Comparison of ENCODE assay signal across 18 cellular contexts in genomic region chr12:52277486-52278245, GRCh38. TPM values are rescaled to one million over a fixed set of nuclear protein-coding genes. Genes with fewer than 3 reads are reported as not detected.
DNase-seq lines count a peak whose midpoint lies in the region; ATAC-seq and TF ChIP-seq lines count a peak whose summit lies in the region.
"Had no signal": no experiment of that assay in that cellular context is flagged by ENCODE, and none has a peak within 500 bp of the region (broad histone marks: within the 10 kb centered on the region; RNA-seq: fewer than 3 reads in every experiment).

No MANE protein-coding gene starts in this region.

- H3K4me3 ChIP-seq in RWPE2 (ENCODE audit: severe bottlenecking), result no peak overlapping the region
- H3K4me3 ChIP-seq in vagina, result no peak overlapping the region
- no peak overlapping the region for H3K4me3 ChIP-seq in HAP-1

- peaks cover 33% of the 10 kb centered on the region for H3K4me1 ChIP-seq in RWPE2 (ENCODE audit: insufficient read depth, poor library complexity, severe bottlenecking)
- peaks cover 38% of the 10 kb centered on the region for H3K4me1 ChIP-seq in vagina
- peaks cover 20% of the 10 kb centered on the region for H3K4me1 ChIP-seq in HAP-1

- peak overlapping the region; percentile 99 for H3K27ac ChIP-seq in RWPE2 (ENCODE audit: poor library complexity, severe bottlenecking)
- no peak overlapping the region for H3K27ac ChIP-seq in vagina
- H3K27ac ChIP-seq: GM23248, KMS-11, neutrophil had no signal

- TF ChIP-seq POLR2A in vagina (IDR thresholded peaks at IDR 0.05), result no peak

- H3K36me3 ChIP-seq in RWPE2 (ENCODE audit: low read depth) (no peaks in the 10 kb centered on the region), vagina (no peaks in the 10 kb centered on the region), HAP-1 (replicated peaks) (no peaks in the 10 kb centered on the region)
- H3K36me3 ChIP-seq: neutrophil had no signal

- H3K9me3 ChIP-seq in RWPE2 (ENCODE audit: severe bottlenecking), result no peaks in the 10 kb centered on the region
- H3K9me3 ChIP-seq in vagina, result no peaks in the 10 kb centered on the region
- no peaks in the 10 kb centered on the region for H3K9me3 ChIP-seq in HAP-1
- H3K9me3 ChIP-seq: Caco-2, neutrophil had no signal

- H3K27me3 ChIP-seq in RWPE2 (ENCODE audit: insufficient read depth, poor library complexity, severe bottlenecking) (no peaks in the 10 kb centered on the region), vagina (no peaks in the 10 kb centered on the region), HAP-1 (ENCODE audit: low read depth) (no peaks in the 10 kb centered on the region)
- H3K27me3 ChIP-seq: foreskin keratinocyte had no signal

- H3K4me1 Mint-ChIP-seq in activated naive CD8-positive, alpha-beta T cell treated with anti-CD3 and anti-CD28 coated beads, Interleukin-2, amount 10 ng/mL, durations not matched to agents 7 days and 5 days, result peaks cover 5% of the 10 kb centered on the region
- peaks cover 3% of the 10 kb centered on the region for H3K4me1 Mint-ChIP-seq in activated naive CD8-positive, alpha-beta T cell treated with anti-CD3 and anti-CD28 coated beads for 36 hours

- DNase-seq in activated naive CD8-positive, alpha-beta T cell treated with anti-CD3 and anti-CD28 coated beads, Interleukin-2, amount 10 ng/mL, durations not matched to agents 7 days and 5 days, result no peak
- DNase-seq in activated naive CD8-positive, alpha-beta T cell treated with anti-CD3 and anti-CD28 coated beads for 36 hours, result no peak
- DNase-seq in RWPE2 (ENCODE audit: low spot score), result no peak
- DNase-seq in kidney tubule cell (ENCODE audit: low spot score), result peak; percentile 62
- DNase-seq in vagina (ENCODE audit: extremely low spot score in 2 of 2), result peak; percentile 74 to 85
- no peak for DNase-seq in HAP-1 (ENCODE audit: low spot score in 2 of 2)
- DNase-seq: Caco-2, caudate nucleus, foreskin keratinocyte, GM23248, NCI-H1694 had no signal

- peaks cover 40% of the 10 kb centered on the region for H3K27me3 Mint-ChIP-seq in activated naive CD8-positive, alpha-beta T cell treated with anti-CD3 and anti-CD28 coated beads, Interleukin-2, amount 10 ng/mL, durations not matched to agents 7 days and 5 days
- peaks cover 36% of the 10 kb centered on the region for H3K27me3 Mint-ChIP-seq in activated naive CD8-positive, alpha-beta T cell treated with anti-CD3 and anti-CD28 coated beads for 36 hours

- no peak overlapping the region for H3K27ac Mint-ChIP-seq in activated naive CD8-positive, alpha-beta T cell treated with anti-CD3 and anti-CD28 coated beads, Interleukin-2, amount 10 ng/mL, durations not matched to agents 7 days and 5 days
- H3K27ac Mint-ChIP-seq in activated naive CD8-positive, alpha-beta T cell treated with anti-CD3 and anti-CD28 coated beads for 36 hours, result no peak overlapping the region
- H3K27ac Mint-ChIP-seq: activated naive CD4-positive, alpha-beta T cell treated with anti-CD3 and anti-CD28 coated beads, Interleukin-2, amount 50 U/mL, for 72 hours; stimulated activated effector memory CD8-positive, alpha-beta T cell treated with anti-CD3 and anti-CD28 coated beads, Interleukin-12 subunit alpha, Interleukin-12 subunit beta, amount 100 ng/mL, for 72 hours had no signal

- in situ Hi-C loops in HAP-1 (cut with MboI; ENCODE audit: low sequenced_read_pairs), result no loop called here

- POLR2A ChIA-PET in activated naive CD8-positive, alpha-beta T cell treated with anti-CD3 and anti-CD28 coated beads, Interleukin-2, amount 10 ng/mL, durations not matched to agents 7 days and 5 days (lab: Charles Lee), result interaction anchor here (0.9 to 1.6 kb wide), 2 partner anchors 13 to 19 kb away, joined by 3 read pairs; no protein-coding TSS in a partner anchor

- intact Hi-C loops in vagina (cut with DNase I), result no loop called here

- H3K36me3 Mint-ChIP-seq in activated naive CD8-positive, alpha-beta T cell treated with anti-CD3 and anti-CD28 coated beads, Interleukin-2, amount 10 ng/mL, durations not matched to agents 7 days and 5 days, result no peaks in the 10 kb centered on the region
- H3K36me3 Mint-ChIP-seq in activated naive CD8-positive, alpha-beta T cell treated with anti-CD3 and anti-CD28 coated beads for 36 hours, result no peaks in the 10 kb centered on the region
- H3K36me3 Mint-ChIP-seq: activated naive CD4-positive, alpha-beta T cell treated with anti-CD3 and anti-CD28 coated beads, Interleukin-2, amount 50 U/mL, for 72 hours; stimulated activated effector memory CD8-positive, alpha-beta T cell treated with anti-CD3 and anti-CD28 coated beads, Interleukin-12 subunit alpha, Interleukin-12 subunit beta, amount 100 ng/mL, for 72 hours had no signal

- no peaks in the 10 kb centered on the region for H3K9me3 Mint-ChIP-seq in activated naive CD8-positive, alpha-beta T cell treated with anti-CD3 and anti-CD28 coated beads, Interleukin-2, amount 10 ng/mL, durations not matched to agents 7 days and 5 days
- H3K9me3 Mint-ChIP-seq in activated naive CD8-positive, alpha-beta T cell treated with anti-CD3 and anti-CD28 coated beads for 36 hours, result no peaks in the 10 kb centered on the region
- H3K9me3 Mint-ChIP-seq: activated naive CD4-positive, alpha-beta T cell treated with anti-CD3 and anti-CD28 coated beads, Interleukin-2, amount 50 U/mL, for 72 hours; stimulated activated effector memory CD8-positive, alpha-beta T cell treated with anti-CD3 and anti-CD28 coated beads, Interleukin-12 subunit alpha, Interleukin-12 subunit beta, amount 100 ng/mL, for 72 hours had no signal

- H3K4me3 Mint-ChIP-seq in activated naive CD8-positive, alpha-beta T cell treated with anti-CD3 and anti-CD28 coated beads, Interleukin-2, amount 10 ng/mL, durations not matched to agents 7 days and 5 days, result no peak overlapping the region
- no peak overlapping the region for H3K4me3 Mint-ChIP-seq in activated naive CD8-positive, alpha-beta T cell treated with anti-CD3 and anti-CD28 coated beads for 36 hours
- H3K4me3 Mint-ChIP-seq: stimulated activated effector memory CD8-positive, alpha-beta T cell treated with anti-CD3 and anti-CD28 coated beads, Interleukin-12 subunit alpha, Interleukin-12 subunit beta, amount 100 ng/mL, for 72 hours had no signal

- no peak for TF ChIP-seq CTCF in RWPE2 (IDR thresholded peaks at IDR 0.05; ENCODE audit: poor library complexity, severe bottlenecking)
- no peak for TF ChIP-seq CTCF in vagina (IDR thresholded peaks at IDR 0.05)

- ATAC-seq in activated naive CD8-positive, alpha-beta T cell treated with anti-CD3 and anti-CD28 coated beads, Interleukin-2, amount 10 ng/mL, durations not matched to agents 7 days and 5 days (ENCODE audit: low read depth), result peak; percentile 16
- ATAC-seq in RWPE2 (ENCODE audit: low read depth) (no peak), GM21381 (IDR thresholded peaks at IDR 0.05; ENCODE audit: unreplicated experiment) (no peak), GM21723 (IDR thresholded peaks at IDR 0.05; ENCODE audit: unreplicated experiment) (no peak)
- ATAC-seq: activated naive CD4-positive, alpha-beta T cell treated with anti-CD3 and anti-CD28 coated beads, Interleukin-2, amount 50 U/mL, for 72 hours; foreskin keratinocyte; sciatic nerve; stimulated activated effector memory CD8-positive, alpha-beta T cell treated with anti-CD3 and anti-CD28 coated beads, Interleukin-12 subunit alpha, Interleukin-12 subunit beta, amount 100 ng/mL, for 72 hours had no signal

RNA-seq across cellular contexts. Expression of gene KRT86, which starts 3.2 kb away (rescaled TPM):
- under 1 TPM in 1 of 2 experiments, not detected in 1; 0.14 TPM for total RNA-seq in activated naive CD8-positive, alpha-beta T cell treated with anti-CD3 and anti-CD28 coated beads, Interleukin-2, amount 10 ng/mL, durations not matched to agents 7 days and 5 days
- total RNA-seq in activated naive CD8-positive, alpha-beta T cell treated with anti-CD3 and anti-CD28 coated beads for 36 hours, result not detected
- not detected for total RNA-seq in vagina
- total RNA-seq: Caco-2 had no signal

RNA-seq across cellular contexts. Expression of gene KRT81, which starts 13.7 kb away (rescaled TPM):
- total RNA-seq in activated naive CD8-positive, alpha-beta T cell treated with anti-CD3 and anti-CD28 coated beads, Interleukin-2, amount 10 ng/mL, durations not matched to agents 7 days and 5 days, result not detected
- total RNA-seq in activated naive CD8-positive, alpha-beta T cell treated with anti-CD3 and anti-CD28 coated beads for 36 hours, result not detected
- not detected for total RNA-seq in vagina
- total RNA-seq: activated naive CD4-positive, alpha-beta T cell treated with anti-CD3 and anti-CD28 coated beads, Interleukin-2, amount 50 U/mL, for 72 hours; foreskin keratinocyte; sciatic nerve had no signal

RNA-seq across cellular contexts. Expression of gene KRT83, which starts 43.5 kb away (rescaled TPM):
- total RNA-seq in activated naive CD8-positive, alpha-beta T cell treated with anti-CD3 and anti-CD28 coated beads, Interleukin-2, amount 10 ng/mL, durations not matched to agents 7 days and 5 days, result not detected
- total RNA-seq in activated naive CD8-positive, alpha-beta T cell treated with anti-CD3 and anti-CD28 coated beads for 36 hours, result not detected
- total RNA-seq in vagina, result not detected
- total RNA-seq: activated naive CD4-positive, alpha-beta T cell treated with anti-CD3 and anti-CD28 coated beads, Interleukin-2, amount 50 U/mL, for 72 hours; Caco-2; foreskin keratinocyte; GM23248; sciatic nerve had no signal

RNA-seq across cellular contexts. Expression of gene KRT7, which starts 44.6 kb away (rescaled TPM):
- total RNA-seq in activated naive CD8-positive, alpha-beta T cell treated with anti-CD3 and anti-CD28 coated beads, Interleukin-2, amount 10 ng/mL, durations not matched to agents 7 days and 5 days, result 1 to 10 TPM; 8.5 to 8.9 TPM
- total RNA-seq in activated naive CD8-positive, alpha-beta T cell treated with anti-CD3 and anti-CD28 coated beads for 36 hours, result 1 to 10 TPM; 2.4 to 6.5 TPM
- 7.6 TPM for total RNA-seq in vagina

Comparison
In these comparisons a context has a peak if more than half of its experiments do, and no peak if none do; other contexts are left out.
1. DNase-seq: peak in kidney tubule cell (single experiment) and vagina (2 of 2); none in activated naive CD8-positive, alpha-beta T cell treated with anti-CD3 and anti-CD28 coated beads, Interleukin-2, amount 10 ng/mL, durations not matched to agents 7 days and 5 days (single experiment), activated naive CD8-positive, alpha-beta T cell treated with anti-CD3 and anti-CD28 coated beads for 36 hours (single experiment), RWPE2 (single experiment) and HAP-1 (0 of 2).